ENCODE assay signal across 1 cellular context in the genomic region with DNA sequence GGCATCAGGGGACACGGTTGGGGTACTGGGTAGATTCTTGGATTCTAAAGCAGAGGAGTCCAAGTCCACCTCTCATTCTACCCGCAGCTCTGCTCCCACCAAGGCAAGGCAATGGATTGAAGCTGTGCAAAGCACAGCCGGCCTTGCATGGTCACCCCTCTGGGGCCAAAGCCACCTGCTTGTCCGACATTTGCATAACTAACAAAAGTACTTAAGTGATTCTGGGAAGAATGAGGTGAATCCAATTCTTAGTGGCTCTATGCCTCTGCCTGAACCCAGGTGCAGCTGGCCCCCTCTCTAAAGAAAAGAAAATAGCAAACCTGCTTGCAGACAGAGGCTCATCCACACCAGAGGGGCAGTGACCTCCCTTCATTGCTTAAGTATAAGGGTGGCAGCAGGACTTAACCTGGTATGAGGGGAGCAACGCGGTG.
TF ChIP-seq lines count a peak whose summit lies in the region.

No MANE protein-coding gene starts in this region.

TF ChIP-seq in GM23338, 12 proteins besides CTCF, POLR2A, EP300 and RAD21 (continued from another document):
- TF ChIP-seq, protein P1, sequence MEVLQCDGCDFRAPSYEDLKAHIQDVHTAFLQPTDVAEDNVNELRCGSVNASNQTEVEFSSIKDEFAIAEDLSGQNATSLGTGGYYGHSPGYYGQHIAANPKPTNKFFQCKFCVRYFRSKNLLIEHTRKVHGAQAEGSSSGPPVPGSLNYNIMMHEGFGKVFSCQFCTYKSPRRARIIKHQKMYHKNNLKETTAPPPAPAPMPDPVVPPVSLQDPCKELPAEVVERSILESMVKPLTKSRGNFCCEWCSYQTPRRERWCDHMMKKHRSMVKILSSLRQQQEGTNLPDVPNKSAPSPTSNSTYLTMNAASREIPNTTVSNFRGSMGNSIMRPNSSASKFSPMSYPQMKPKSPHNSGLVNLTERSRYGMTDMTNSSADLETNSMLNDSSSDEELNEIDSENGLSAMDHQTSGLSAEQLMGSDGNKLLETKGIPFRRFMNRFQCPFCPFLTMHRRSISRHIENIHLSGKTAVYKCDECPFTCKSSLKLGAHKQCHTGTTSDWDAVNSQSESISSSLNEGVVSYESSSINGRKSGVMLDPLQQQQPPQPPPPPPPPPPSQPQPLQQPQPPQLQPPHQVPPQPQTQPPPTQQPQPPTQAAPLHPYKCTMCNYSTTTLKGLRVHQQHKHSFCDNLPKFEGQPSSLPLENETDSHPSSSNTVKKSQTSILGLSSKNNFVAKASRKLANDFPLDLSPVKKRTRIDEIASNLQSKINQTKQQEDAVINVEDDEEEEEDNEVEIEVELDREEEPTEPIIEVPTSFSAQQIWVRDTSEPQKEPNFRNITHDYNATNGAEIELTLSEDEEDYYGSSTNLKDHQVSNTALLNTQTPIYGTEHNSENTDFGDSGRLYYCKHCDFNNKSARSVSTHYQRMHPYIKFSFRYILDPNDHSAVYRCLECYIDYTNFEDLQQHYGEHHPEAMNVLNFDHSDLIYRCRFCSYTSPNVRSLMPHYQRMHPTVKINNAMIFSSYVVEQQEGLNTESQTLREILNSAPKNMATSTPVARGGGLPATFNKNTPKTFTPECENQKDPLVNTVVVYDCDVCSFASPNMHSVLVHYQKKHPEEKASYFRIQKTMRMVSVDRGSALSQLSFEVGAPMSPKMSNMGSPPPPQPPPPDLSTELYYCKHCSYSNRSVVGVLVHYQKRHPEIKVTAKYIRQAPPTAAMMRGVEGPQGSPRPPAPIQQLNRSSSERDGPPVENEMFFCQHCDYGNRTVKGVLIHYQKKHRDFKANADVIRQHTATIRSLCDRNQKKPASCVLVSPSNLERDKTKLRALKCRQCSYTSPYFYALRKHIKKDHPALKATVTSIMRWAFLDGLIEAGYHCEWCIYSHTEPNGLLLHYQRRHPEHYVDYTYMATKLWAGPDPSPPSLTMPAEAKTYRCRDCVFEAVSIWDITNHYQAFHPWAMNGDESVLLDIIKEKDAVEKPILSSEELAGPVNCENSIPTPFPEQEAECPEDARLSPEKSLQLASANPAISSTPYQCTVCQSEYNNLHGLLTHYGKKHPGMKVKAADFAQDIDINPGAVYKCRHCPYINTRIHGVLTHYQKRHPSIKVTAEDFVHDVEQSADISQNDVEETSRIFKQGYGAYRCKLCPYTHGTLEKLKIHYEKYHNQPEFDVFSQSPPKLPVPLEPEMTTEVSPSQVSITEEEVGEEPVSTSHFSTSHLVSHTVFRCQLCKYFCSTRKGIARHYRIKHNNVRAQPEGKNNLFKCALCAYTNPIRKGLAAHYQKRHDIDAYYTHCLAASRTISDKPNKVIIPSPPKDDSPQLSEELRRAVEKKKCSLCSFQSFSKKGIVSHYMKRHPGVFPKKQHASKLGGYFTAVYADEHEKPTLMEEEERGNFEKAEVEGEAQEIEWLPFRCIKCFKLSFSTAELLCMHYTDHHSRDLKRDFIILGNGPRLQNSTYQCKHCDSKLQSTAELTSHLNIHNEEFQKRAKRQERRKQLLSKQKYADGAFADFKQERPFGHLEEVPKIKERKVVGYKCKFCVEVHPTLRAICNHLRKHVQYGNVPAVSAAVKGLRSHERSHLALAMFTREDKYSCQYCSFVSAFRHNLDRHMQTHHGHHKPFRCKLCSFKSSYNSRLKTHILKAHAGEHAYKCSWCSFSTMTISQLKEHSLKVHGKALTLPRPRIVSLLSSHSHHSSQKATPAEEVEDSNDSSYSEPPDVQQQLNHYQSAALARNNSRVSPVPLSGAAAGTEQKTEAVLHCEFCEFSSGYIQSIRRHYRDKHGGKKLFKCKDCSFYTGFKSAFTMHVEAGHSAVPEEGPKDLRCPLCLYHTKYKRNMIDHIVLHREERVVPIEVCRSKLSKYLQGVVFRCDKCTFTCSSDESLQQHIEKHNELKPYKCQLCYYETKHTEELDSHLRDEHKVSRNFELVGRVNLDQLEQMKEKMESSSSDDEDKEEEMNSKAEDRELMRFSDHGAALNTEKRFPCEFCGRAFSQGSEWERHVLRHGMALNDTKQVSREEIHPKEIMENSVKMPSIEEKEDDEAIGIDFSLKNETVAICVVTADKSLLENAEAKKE (CRISPR knock-in tag; IDR thresholded peaks at IDR 0.05), result peak; percentile 95
- TF ChIP-seq ZNF114 (CRISPR knock-in tag; IDR thresholded peaks at IDR 0.05) (0 out of 2 replicates have a peak, but pooled peaks have one; percentile 65), STAT1 (IDR thresholded peaks at IDR 0.05; ENCODE audit: unreplicated experiment) (no peak), NANOG (IDR thresholded peaks at IDR 0.05; ENCODE audit: borderline replicate concordance) (peak; percentile 99), CREB1 (CRISPR knock-in tag; IDR thresholded peaks at IDR 0.05; ENCODE audit: low read depth) (peak; percentile 29; the same call in 1 of the 2 replicates), JUNB (IDR thresholded peaks at IDR 0.05; ENCODE audit: unreplicated experiment) (no peak)
- TF ChIP-seq, protein P2, sequence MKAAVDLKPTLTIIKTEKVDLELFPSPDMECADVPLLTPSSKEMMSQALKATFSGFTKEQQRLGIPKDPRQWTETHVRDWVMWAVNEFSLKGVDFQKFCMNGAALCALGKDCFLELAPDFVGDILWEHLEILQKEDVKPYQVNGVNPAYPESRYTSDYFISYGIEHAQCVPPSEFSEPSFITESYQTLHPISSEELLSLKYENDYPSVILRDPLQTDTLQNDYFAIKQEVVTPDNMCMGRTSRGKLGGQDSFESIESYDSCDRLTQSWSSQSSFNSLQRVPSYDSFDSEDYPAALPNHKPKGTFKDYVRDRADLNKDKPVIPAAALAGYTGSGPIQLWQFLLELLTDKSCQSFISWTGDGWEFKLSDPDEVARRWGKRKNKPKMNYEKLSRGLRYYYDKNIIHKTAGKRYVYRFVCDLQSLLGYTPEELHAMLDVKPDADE (IDR thresholded peaks at IDR 0.05), result no peak
